ENCODE assay signal across 16 cellular contexts in genomic region chr4:8536467-8536866, GRCh38. TPM values are rescaled to one million over a fixed set of nuclear protein-coding genes. Genes with fewer than 3 reads are reported as not detected.
DNase-seq lines count a peak whose midpoint lies in the region; ATAC-seq and TF ChIP-seq lines count a peak whose summit lies in the region.
"Had no signal": no experiment of that assay in that cellular context is flagged by ENCODE, and none has a peak within 500 bp of the region (broad histone marks: within the 10 kb centered on the region; RNA-seq: fewer than 3 reads in every experiment).

No MANE protein-coding gene starts in this region.

- H3K4me1 ChIP-seq in heart right ventricle (peaks cover 0 to 10% (median 6%) of the 10 kb centered on the region in 9 donors), osteoblast (ENCODE audit: insufficient read depth, low read length) (peaks cover 28% of the 10 kb centered on the region)

- H2AFZ ChIP-seq in osteoblast (ENCODE audit: low read length) = no peak overlapping the region

- WGBS in heart right ventricle, 2 donors = 86 to 94% methylated on average over 7 of the region's 7 CpGs

- no peaks in the 10 kb centered on the region for H3K36me3 ChIP-seq in heart right ventricle
- no peaks in the 10 kb centered on the region for H3K36me3 ChIP-seq in osteoblast (ENCODE audit: insufficient read depth, low read length)

- peaks cover 15% of the 10 kb centered on the region for H3K4me1 Mint-ChIP-seq in chondrocyte (ENCODE audit: low read depth)

- H3K4me2 ChIP-seq in osteoblast (ENCODE audit: insufficient read depth, low read length) = no peak overlapping the region
- H3K4me2 ChIP-seq: KMS-11 had no signal

- ATAC-seq in left ventricle myocardium superior (no peak), heart right ventricle (no peak), HG03135 (IDR thresholded peaks at IDR 0.05; ENCODE audit: unreplicated experiment) (no peak), GM18870 (IDR thresholded peaks at IDR 0.05; ENCODE audit: unreplicated experiment) (no peak)

- H3K9me3 Mint-ChIP-seq in chondrocyte (ENCODE audit: low read depth) = no peaks in the 10 kb centered on the region
- H3K9me3 Mint-ChIP-seq: CD4-positive, alpha-beta T cell had no signal

- H3K9me3 ChIP-seq in heart right ventricle (peaks cover 0 to 6% (median 0%) of the 10 kb centered on the region in 11 donors), osteoblast (ENCODE audit: low read depth, low read length) (no peaks in the 10 kb centered on the region)

- no peak for TF ChIP-seq CTCF in heart right ventricle (IDR thresholded peaks at IDR 0.05)
- no peak for TF ChIP-seq CTCF in chondrocyte (IDR thresholded peaks at IDR 0.05)
- TF ChIP-seq CTCF in osteoblast (IDR thresholded peaks at IDR 0.05; ENCODE audit: extremely low read depth, low read depth, low read length) = no peak

- H4K20me1 ChIP-seq in osteoblast (ENCODE audit: insufficient read depth, low read length) = no peaks in the 10 kb centered on the region

- H3K27ac ChIP-seq in heart right ventricle = peak overlapping the region in 1 of 10 donors; percentile 29
- H3K27ac ChIP-seq in osteoblast (ENCODE audit: low read depth, low read length) = peak overlapping the region; percentile 48
- H3K27ac ChIP-seq: KMS-11 had no signal

- DNase-seq in left ventricle myocardium superior = peak; percentile 9
- DNase-seq in heart right ventricle = no peak
- DNase-seq in chondrocyte (ENCODE audit: low spot score) = peak; percentile 71
- DNase-seq in osteoblast (ENCODE audit: insufficient read length, low spot score, missing footprints) = peak; percentile 11
- DNase-seq in germinal center (ENCODE audit: low spot score) = no peak
- DNase-seq in NCI-H1048 (lab: John Stamatoyannopoulos, UW) = no peak
- DNase-seq: CD4-positive, alpha-beta T cell; MM.1S; NCI-H187 treated with DMSO at 0.1 percent for 48 hours; NCI-H2171; NCI-H510A; NCI-H82; SIG-M5 had no signal

- no peak overlapping the region for H3K27ac Mint-ChIP-seq in chondrocyte (ENCODE audit: unreplicated experiment)
- H3K27ac Mint-ChIP-seq: CD4-positive, alpha-beta T cell had no signal

- no peaks in the 10 kb centered on the region for H3K27me3 Mint-ChIP-seq in chondrocyte (ENCODE audit: low read depth)
- H3K27me3 Mint-ChIP-seq: CD4-positive, alpha-beta T cell had no signal

- intact Hi-C loops in left ventricle myocardium superior (cut with micrococcal nuclease) = no loop called here
- intact Hi-C loops in heart right ventricle (cut with DNase I) = no loop called here

- H3K4me3 Mint-ChIP-seq in chondrocyte (ENCODE audit: unreplicated experiment) = no peak overlapping the region
- H3K4me3 Mint-ChIP-seq: CD4-positive, alpha-beta T cell had no signal

- H3K4me3 ChIP-seq in heart right ventricle = no peak overlapping the region
- no peak overlapping the region for H3K4me3 ChIP-seq in osteoblast (ENCODE audit: insufficient read depth, low read length)

- no peaks in the 10 kb centered on the region for H3K79me2 ChIP-seq in osteoblast (ENCODE audit: insufficient read depth, low read length)

- H3K27me3 ChIP-seq in heart right ventricle (peaks cover 0 to 4% (median 0%) of the 10 kb centered on the region in 7 donors), osteoblast (ENCODE audit: insufficient read depth, low read length) (no peaks in the 10 kb centered on the region)

- no peaks in the 10 kb centered on the region for H3K36me3 Mint-ChIP-seq in chondrocyte (ENCODE audit: low read depth)

RNA-seq across cellular contexts. Expression of gene GPR78, which starts 43.7 kb away (rescaled TPM):
- total RNA-seq in left ventricle myocardium superior (not detected), heart right ventricle (under 1 TPM in 1 of 10 donors, not detected in 9; 0.12 TPM), chondrocyte (0.15 to 1.2 TPM (median 0.44 TPM) in 3 replicates), osteoblast (1.2 and 1.8 TPM in 2 replicates)
- polyA plus RNA-seq in heart right ventricle = under 1 TPM in 1 of 2 donors, not detected in 1; 0.01 TPM
- total RNA-seq: CD4-positive, alpha-beta T cell had no signal

RNA-seq across cellular contexts. Expression of gene CPZ, which starts 56.1 kb away (rescaled TPM):
- total RNA-seq in left ventricle myocardium superior (1.2 TPM), heart right ventricle (under 1 TPM in 5 of 10 donors, not detected in 5; 0.12 to 0.85 (median 0.37) TPM), chondrocyte (8.9 to 22.2 TPM (median 9.5 TPM) in 3 replicates), osteoblast (21.2 and 44.5 TPM in 2 replicates)
- under 1 TPM; 0.70 to 0.80 TPM for polyA plus RNA-seq in heart right ventricle
- total RNA-seq: CD4-positive, alpha-beta T cell had no signal

Comparison
In these comparisons a context has a peak if more than half of its experiments do, and no peak if none do; other contexts are left out.
1. DNase-seq: peak in left ventricle myocardium superior (single experiment), chondrocyte (single experiment) and osteoblast (single experiment); none in heart right ventricle (0 of 2), germinal center (single experiment) and NCI-H1048 (single experiment).